Comparison of ENCODE assay signal across 8 cellular contexts in the genomic region with DNA sequence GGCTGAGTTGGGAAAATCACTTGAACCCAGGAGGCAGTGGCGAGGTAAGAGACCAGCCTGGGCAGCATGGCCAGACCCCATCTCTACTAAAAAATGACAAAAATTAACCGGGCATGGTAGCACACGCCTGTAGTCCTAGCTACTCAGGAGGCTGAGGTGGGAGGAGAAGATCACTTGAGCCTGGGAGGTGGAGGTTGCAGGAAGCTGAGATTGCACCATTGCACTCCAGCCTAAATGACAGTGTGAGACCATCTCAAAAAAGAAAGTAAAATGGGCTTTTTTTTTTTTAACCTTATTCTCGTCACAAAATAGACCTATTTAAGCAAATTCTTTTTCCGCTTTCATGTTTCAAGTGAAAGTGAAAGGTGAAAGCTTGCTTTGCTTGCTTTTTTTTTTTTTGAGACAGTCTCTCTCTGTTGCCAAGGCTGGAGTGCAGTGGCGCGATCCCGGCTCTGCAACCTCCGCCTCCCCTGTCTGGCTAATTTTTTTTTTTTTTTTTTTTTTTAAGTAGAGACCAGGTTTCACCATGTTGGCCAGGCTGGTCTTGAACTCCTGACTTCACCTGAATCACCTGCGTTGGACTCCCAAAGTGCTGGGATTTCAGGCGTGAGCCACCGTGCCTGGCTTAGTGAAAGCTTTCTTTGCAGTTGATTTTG. TPM values are rescaled to one million over a fixed set of nuclear protein-coding genes. Genes with fewer than 3 reads are reported as not detected.
DNase-seq lines count a peak whose midpoint lies in the region; ATAC-seq and TF ChIP-seq lines count a peak whose summit lies in the region.

No MANE protein-coding gene starts in this region.

- ATAC-seq in GM19328 (IDR thresholded peaks at IDR 0.05; ENCODE audit: unreplicated experiment) (peak; percentile 42), HG03469 (IDR thresholded peaks at IDR 0.05; ENCODE audit: unreplicated experiment) (peak; percentile 41)

- H3K36me3 Mint-ChIP-seq in activated naive CD8-positive, alpha-beta T cell treated with anti-CD3 and anti-CD28 coated beads for 36 hours: peaks cover 41% of the 10 kb centered on the region
- H3K36me3 Mint-ChIP-seq in progenitor cell of endocrine pancreas (ENCODE audit: insufficient read depth): peaks cover 13% of the 10 kb centered on the region

- no peak for TF ChIP-seq CTCF in progenitor cell of endocrine pancreas (IDR thresholded peaks at IDR 0.05; ENCODE audit: unreplicated experiment)

- no peaks in the 10 kb centered on the region for H3K9me3 Mint-ChIP-seq in activated naive CD8-positive, alpha-beta T cell treated with anti-CD3 and anti-CD28 coated beads for 36 hours
- H3K9me3 Mint-ChIP-seq in progenitor cell of endocrine pancreas (ENCODE audit: low read depth): no peaks in the 10 kb centered on the region

- peak overlapping the region; percentile 78 for H3K4me3 Mint-ChIP-seq in activated naive CD8-positive, alpha-beta T cell treated with anti-CD3 and anti-CD28 coated beads for 36 hours
- no peak overlapping the region for H3K4me3 Mint-ChIP-seq in progenitor cell of endocrine pancreas (ENCODE audit: low read depth)

- peaks cover 39% of the 10 kb centered on the region for H3K4me1 Mint-ChIP-seq in activated naive CD8-positive, alpha-beta T cell treated with anti-CD3 and anti-CD28 coated beads for 36 hours
- peaks cover 25% of the 10 kb centered on the region for H3K4me1 Mint-ChIP-seq in progenitor cell of endocrine pancreas (ENCODE audit: low read depth)

- peak; percentile 49 for DNase-seq in activated naive CD8-positive, alpha-beta T cell treated with anti-CD3 and anti-CD28 coated beads for 36 hours
- DNase-seq in pons (ENCODE audit: low spot score): peak; percentile 37
- DNase-seq in OCI-M2 (lab: John Stamatoyannopoulos, UW; ENCODE audit: unreplicated experiment): no peak
- no peak for DNase-seq in D341Med (ENCODE audit: low spot score)
- no peak for DNase-seq in NCI-H2107 (lab: John Stamatoyannopoulos, UW)
- no peak for DNase-seq in progenitor cell of endocrine pancreas (ENCODE audit: low spot score, unreplicated experiment)

- H3K27me3 Mint-ChIP-seq in activated naive CD8-positive, alpha-beta T cell treated with anti-CD3 and anti-CD28 coated beads for 36 hours: no peaks in the 10 kb centered on the region
- no peaks in the 10 kb centered on the region for H3K27me3 Mint-ChIP-seq in progenitor cell of endocrine pancreas

- peak overlapping the region; percentile 88 for H3K27ac Mint-ChIP-seq in activated naive CD8-positive, alpha-beta T cell treated with anti-CD3 and anti-CD28 coated beads for 36 hours
- H3K27ac Mint-ChIP-seq in progenitor cell of endocrine pancreas: no peak overlapping the region

RNA-seq across cellular contexts. Expression of a gene that starts 3.6 kb away (rescaled TPM):
- total RNA-seq in activated naive CD8-positive, alpha-beta T cell treated with anti-CD3 and anti-CD28 coated beads for 36 hours: 100 to 1,000 TPM; 335 to 338 TPM
- 520 and 525 TPM in 2 replicates for total RNA-seq in progenitor cell of endocrine pancreas

RNA-seq across cellular contexts. Expression of a gene that starts 26.9 kb away (rescaled TPM):
- total RNA-seq in activated naive CD8-positive, alpha-beta T cell treated with anti-CD3 and anti-CD28 coated beads for 36 hours: 1 to 10 TPM; 1.4 to 2.4 TPM
- 2.1 and 3.8 TPM in 2 replicates for total RNA-seq in progenitor cell of endocrine pancreas

RNA-seq across cellular contexts. Expression of a gene that starts 42.3 kb away (rescaled TPM):
- 100 to 1,000 TPM; 695 to 709 TPM for total RNA-seq in activated naive CD8-positive, alpha-beta T cell treated with anti-CD3 and anti-CD28 coated beads for 36 hours
- 597 and 612 TPM in 2 replicates for total RNA-seq in progenitor cell of endocrine pancreas

RNA-seq across cellular contexts. Expression of a gene that starts 50.2 kb away (rescaled TPM):
- total RNA-seq in activated naive CD8-positive, alpha-beta T cell treated with anti-CD3 and anti-CD28 coated beads for 36 hours: under 1 TPM; 0.08 to 0.14 TPM
- 0.33 and 0.36 TPM in 2 replicates for total RNA-seq in progenitor cell of endocrine pancreas

RNA-seq across cellular contexts. Expression of a gene that starts 50.6 kb away (rescaled TPM):
- 10 to 100 TPM; 20.9 to 24.0 TPM for total RNA-seq in activated naive CD8-positive, alpha-beta T cell treated with anti-CD3 and anti-CD28 coated beads for 36 hours
- total RNA-seq in progenitor cell of endocrine pancreas: 14.6 and 20.0 TPM in 2 replicates

Comparison
In these comparisons a context has a peak if more than half of its experiments do, and no peak if none do; other contexts are left out.
1. DNase-seq: peak in activated naive CD8-positive, alpha-beta T cell treated with anti-CD3 and anti-CD28 coated beads for 36 hours (single experiment) and pons (single experiment); none in OCI-M2 (single experiment), D341Med (single experiment), NCI-H2107 (single experiment) and progenitor cell of endocrine pancreas (single experiment).